Comparison of ENCODE assay signal across 28 cellular contexts in the genomic region with DNA sequence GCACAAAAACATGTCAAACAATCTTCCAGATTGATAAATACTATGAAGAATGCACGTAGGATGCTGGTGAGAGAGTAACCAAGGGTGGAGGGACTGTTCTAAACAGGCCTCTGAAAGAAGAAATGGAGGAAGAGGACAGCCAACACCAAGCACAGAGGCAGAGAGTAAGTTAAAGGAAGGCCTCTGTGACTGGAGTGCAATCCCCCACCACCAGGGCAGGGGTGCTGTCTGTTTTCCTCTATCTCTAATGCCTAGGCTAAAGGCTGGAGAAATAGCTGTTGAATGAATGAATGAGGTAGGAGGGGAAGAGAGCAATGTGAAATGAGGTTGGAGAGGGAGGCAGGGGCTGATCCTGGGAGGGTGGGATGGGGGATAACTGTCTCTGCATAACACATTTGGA.
DNase-seq lines count a peak whose midpoint lies in the region; ATAC-seq, FAIRE-seq and TF ChIP-seq lines count a peak whose summit lies in the region.
"Had no signal": no experiment of that assay in that cellular context is flagged by ENCODE, and none has a peak within 500 bp of the region (broad histone marks: within the 10 kb centered on the region; RNA-seq: fewer than 3 reads in every experiment).

No MANE protein-coding gene starts in this region.

- H2AFZ ChIP-seq in GM12878 (ENCODE audit: control insufficient read depth, low read depth, low read length): no peak overlapping the region
- peak overlapping the region; percentile 71 for H2AFZ ChIP-seq in parathyroid adenoma

- RAD21 ChIA-PET in GM12878 (lab: Charles Lee; ENCODE audit: unreplicated experiment): interaction anchor here (0.8 to 2.1 kb wide), 9 partner anchors 17 to 155 kb away, joined by 3 to 9 read pairs (median 5); no protein-coding TSS in a partner anchor

- TF ChIP-seq POLR2A in GM12878 (IDR thresholded peaks at IDR 0.05; ENCODE audit: low read depth, low read length): no peak

- WGBS in GM12878 (ENCODE audit: insufficient coverage, insufficient replicate concordance, low lambda C conversion rate, missing lambda C conversion rate): 50% methylated on average over 1 of the region's 1 CpG

- H3K4me1 ChIP-seq in GM12878 (ENCODE audit: control insufficient read depth, insufficient read depth, low read length) (peaks cover 35% of the 10 kb centered on the region), parathyroid adenoma (peaks cover 24% of the 10 kb centered on the region)
- H3K4me1 ChIP-seq: prostate gland, sigmoid colon had no signal

- CTCF ChIA-PET in activated CD4-positive, alpha-beta T cell treated with anti-CD3 and anti-CD28 coated beads for 36 hours (lab: Charles Lee): interaction anchor here (1.1 to 2.1 kb wide), 5 partner anchors 9 to 73 kb away, joined by 3 to 8 read pairs (median 4); no protein-coding TSS in a partner anchor
- CTCF ChIA-PET in GM12878 (lab: Yijun Ruan, JAX): interaction anchor here (0.6 to 4.8 kb wide), 7 partner anchors 39 to 449 kb away, joined by 3 to 25 read pairs (median 3); no protein-coding TSS in a partner anchor

- H4K20me1 ChIP-seq in GM12878 (ENCODE audit: control insufficient read depth, insufficient read depth): no peaks in the 10 kb centered on the region

- no peaks in the 10 kb centered on the region for H3K9me3 ChIP-seq in GM12878 (replicated peaks; ENCODE audit: control insufficient read depth, insufficient read depth, low read length)
- no peaks in the 10 kb centered on the region for H3K9me3 ChIP-seq in parathyroid adenoma (ENCODE audit: control insufficient read depth, low read length)
- H3K9me3 ChIP-seq: left lung, neutrophil, prostate gland, sigmoid colon had no signal

- no peak overlapping the region for H3K9ac ChIP-seq in GM12878 (ENCODE audit: control insufficient read depth, insufficient read depth, low read length)
- no peak overlapping the region for H3K9ac ChIP-seq in parathyroid adenoma

- TF ChIP-seq CTCF in GM12873 (IDR thresholded peaks at IDR 0.05; ENCODE audit: insufficient read depth, low read depth, low read length, missing control alignments) (peak; percentile 19), GM12878 (IDR thresholded peaks at IDR 0.05 in 2 of 3, conservative IDR thresholded peaks at IDR 0.05 in 1 of 3; ENCODE audit: control insufficient read depth in 2 of 3, extremely low read depth in 1 of 3, insufficient read depth in 1 of 3, low read depth in 3 of 3, low read length in 3 of 3) (peak in 1 of 3 experiments; percentile 17; a peak in 1 of 6 replicates), parathyroid adenoma (IDR thresholded peaks at IDR 0.05) (no peak)

- H3K4me3 ChIP-seq in GM12878 (no peak overlapping the region), parathyroid adenoma (ENCODE audit: low read depth, low read length) (no peak overlapping the region)
- H3K4me3 ChIP-seq: left lung, prostate gland, sigmoid colon had no signal

- POLR2A ChIA-PET in activated CD4-positive, alpha-beta T cell treated with anti-CD3 and anti-CD28 coated beads for 36 hours (lab: Charles Lee): no interaction called here
- POLR2A ChIA-PET in GM12878 (lab: Charles Lee): interaction anchor here (1.2 to 1.9 kb wide), 4 partner anchors 41 to 149 kb away, joined by 3 to 11 read pairs (median 8); a partner anchor contains a TSS

- no TSS peak for BruUV-seq in GM12878 (replicated peaks; lab: Mats Ljungman, UMichigan)

- no peak overlapping the region for H3K4me2 ChIP-seq in GM12878 (ENCODE audit: control insufficient read depth, insufficient read depth)
- H3K4me2 ChIP-seq in parathyroid adenoma (ENCODE audit: low read length): no peak overlapping the region

- intact Hi-C loops in activated CD4-positive, alpha-beta T cell treated with anti-CD3 and anti-CD28 coated beads for 36 hours (cut with DNase I, micrococcal nuclease): no loop called here
- intact Hi-C loops in GM12878 (cut with micrococcal nuclease; ENCODE audit: unreplicated experiment) (no loop called here), head of caudate nucleus (cut with DNase I) (no loop called here)

- TF ChIP-seq EP300 in GM12878 (IDR thresholded peaks at IDR 0.05; ENCODE audit: borderline replicate concordance in 1 of 2, control insufficient read depth in 1 of 2, low read depth in 2 of 2, low read length in 2 of 2): no peak

- H3K27ac ChIP-seq in GM12878 (ENCODE audit: control insufficient read depth, insufficient read depth) (no peak overlapping the region), parathyroid adenoma (peak overlapping the region; percentile 75)
- H3K27ac ChIP-seq: left lung, prostate gland, sigmoid colon, WERI-Rb-1 had no signal

- FAIRE-seq in GM12878 (lab: Jason Lieb, UNC): no peak
- FAIRE-seq: G401.6, urothelium cell line had no signal

- H3K27ac Mint-ChIP-seq in activated CD4-positive, alpha-beta T cell treated with anti-CD3 and anti-CD28 coated beads for 36 hours: peak overlapping the region; percentile 75
- H3K27ac Mint-ChIP-seq: activated CD8-positive, alpha-beta T cell treated with anti-CD3 and anti-CD28 coated beads for 36 hours; stimulated activated memory B cell treated with anti-CD40 and anti-IgM and Interleukin-4, amounts not matched to agents 10 μg/mL and 1 μg/mL and 100 μg/mL, for 72 hours had no signal

- peaks cover 4% of the 10 kb centered on the region for H3K36me3 Mint-ChIP-seq in activated CD4-positive, alpha-beta T cell treated with anti-CD3 and anti-CD28 coated beads for 36 hours (ENCODE audit: low read depth)
- H3K36me3 Mint-ChIP-seq: brain; stimulated activated memory B cell treated with anti-CD40 and anti-IgM and Interleukin-4, amounts not matched to agents 10 μg/mL and 1 μg/mL and 100 μg/mL, for 72 hours had no signal

- no peak overlapping the region for H3K4me3 Mint-ChIP-seq in activated CD4-positive, alpha-beta T cell treated with anti-CD3 and anti-CD28 coated beads for 36 hours
- H3K4me3 Mint-ChIP-seq: activated CD8-positive, alpha-beta T cell treated with anti-CD3 and anti-CD28 coated beads for 36 hours; brain; stimulated activated memory B cell treated with anti-CD40 and anti-IgM and Interleukin-4, amounts not matched to agents 10 μg/mL and 1 μg/mL and 100 μg/mL, for 72 hours had no signal

- no peaks in the 10 kb centered on the region; a peak in 1 of 4 replicates for H3K27me3 ChIP-seq in GM12878 (replicated peaks in 1 of 2; ENCODE audit: control insufficient read depth in 2 of 2, insufficient read depth in 2 of 2, low read length in 1 of 2)
- no peaks in the 10 kb centered on the region for H3K27me3 ChIP-seq in parathyroid adenoma (ENCODE audit: control insufficient read depth, insufficient read depth, low read length)
- H3K27me3 ChIP-seq: left lung, neutrophil, sigmoid colon had no signal

- no peaks in the 10 kb centered on the region for H3K79me2 ChIP-seq in GM12878 (ENCODE audit: control insufficient read depth, insufficient read depth, low read length)
- no peaks in the 10 kb centered on the region for H3K79me2 ChIP-seq in parathyroid adenoma

- no peaks in the 10 kb centered on the region for H3K27me3 Mint-ChIP-seq in activated CD4-positive, alpha-beta T cell treated with anti-CD3 and anti-CD28 coated beads for 36 hours
- H3K27me3 Mint-ChIP-seq: activated CD8-positive, alpha-beta T cell treated with anti-CD3 and anti-CD28 coated beads for 36 hours; stimulated activated memory B cell treated with anti-CD40 and anti-IgM and Interleukin-4, amounts not matched to agents 10 μg/mL and 1 μg/mL and 100 μg/mL, for 72 hours had no signal

- in situ Hi-C loops in GM12878 (cut with MboI): no loop called here

- no peak for TF ChIP-seq RAD21 in GM12878 (IDR thresholded peaks at IDR 0.05; ENCODE audit: insufficient read depth, low read depth, low read length)

- no peak for ATAC-seq in activated CD4-positive, alpha-beta T cell treated with anti-CD3 and anti-CD28 coated beads for 36 hours
- ATAC-seq in GM12878 (no peak), HG02885 (IDR thresholded peaks at IDR 0.05; ENCODE audit: poor library complexity, unreplicated experiment) (no peak)
- ATAC-seq: activated CD8-positive, alpha-beta T cell treated with anti-CD3 and anti-CD28 coated beads for 36 hours; left lung; Right ventricle myocardium inferior; stimulated activated memory B cell treated with anti-CD40 and anti-IgM and Interleukin-4, amounts not matched to agents 10 μg/mL and 1 μg/mL and 100 μg/mL, for 72 hours had no signal

- peaks cover 76% of the 10 kb centered on the region for H3K4me1 Mint-ChIP-seq in activated CD4-positive, alpha-beta T cell treated with anti-CD3 and anti-CD28 coated beads for 36 hours

- DNase-seq in activated CD4-positive, alpha-beta T cell treated with anti-CD3 and anti-CD28 coated beads for 36 hours: no peak
- no peak for DNase-seq in activated CD4-positive, alpha-beta T cell treated with anti-CD3 and anti-CD28 coated beads for 48 hours
- DNase-seq in GM12878 (ENCODE audit: low read depth, low spot score): no peak
- no peak for DNase-seq in NCI-H1092 treated with DMSO at 0.1 percent for 48 hours (lab: John Stamatoyannopoulos, UW)
- DNase-seq in head of caudate nucleus: no peak
- DNase-seq: activated CD8-positive, alpha-beta T cell treated with anti-CD3 and anti-CD28 coated beads for 36 hours; activated effector memory CD4-positive, alpha-beta T cell treated with Interleukin-2 at 50 U/mL for 16 hours; DMS53; HCEC 1CT; left lung; mesenchymal stem cell; NCI-H1436; NCI-H2107; NCI-H446 treated with DMSO at 0.1 percent for 48 hours; sigmoid colon; stimulated activated CD4-positive, alpha-beta T cell treated with anti-CD3 and anti-CD28 coated beads, Interleukin-4, amount 100 ng/mL, for 4 hours; T1000; WERI-Rb-1 had no signal

- H3K36me3 ChIP-seq in GM12878 (ENCODE audit: control insufficient read depth in 2 of 2, insufficient read depth in 2 of 2, low read length in 1 of 2) (no peaks in the 10 kb centered on the region), parathyroid adenoma (ENCODE audit: control insufficient read depth, insufficient read depth, low read length) (no peaks in the 10 kb centered on the region)
- H3K36me3 ChIP-seq: left lung, prostate gland, sigmoid colon, WERI-Rb-1 had no signal

- no peaks in the 10 kb centered on the region for H3K9me3 Mint-ChIP-seq in activated CD4-positive, alpha-beta T cell treated with anti-CD3 and anti-CD28 coated beads for 36 hours (ENCODE audit: low read depth)
- H3K9me3 Mint-ChIP-seq: activated CD8-positive, alpha-beta T cell treated with anti-CD3 and anti-CD28 coated beads for 36 hours; brain; stimulated activated memory B cell treated with anti-CD40 and anti-IgM and Interleukin-4, amounts not matched to agents 10 μg/mL and 1 μg/mL and 100 μg/mL, for 72 hours had no signal

- SMC1A ChIA-PET in GM12878 (lab: Charles Lee; ENCODE audit: uncharacterized antibody, unreplicated experiment): interaction anchor here (1.2 to 16.8 kb wide), 13 partner anchors 10 to 209 kb away, joined by 3 to 206 read pairs (median 5); no protein-coding TSS in a partner anchor
